ENCODE assay signal across 2 cellular contexts in genomic region chr10:75228834-75229233, GRCh38.
TF ChIP-seq lines count a peak whose summit lies in the region.

No MANE protein-coding gene starts in this region.

TF ChIP-seq in SK-N-SH, 30 proteins besides CTCF, POLR2A, EP300 and RAD21 (continued from another document):
- TF ChIP-seq USF2 (IDR thresholded peaks at IDR 0.05; ENCODE audit: borderline replicate concordance, low read depth, low read length) = no peak
- TF ChIP-seq MAX (IDR thresholded peaks at IDR 0.05; ENCODE audit: low read depth) = no peak

TF ChIP-seq in SK-N-SH treated with all-trans-retinoic acid at 6 μM for 48 hours, 23 proteins besides CTCF, POLR2A, EP300 and RAD21 (continued from another document):
- TF ChIP-seq PATZ1 (CRISPR knock-in tag; IDR thresholded peaks at IDR 0.05; ENCODE audit: borderline replicate concordance) (no peak), POU6F1 (CRISPR knock-in tag; IDR thresholded peaks at IDR 0.05; ENCODE audit: borderline replicate concordance, low read depth) (no peak), PPARA (CRISPR knock-in tag; IDR thresholded peaks at IDR 0.05; ENCODE audit: borderline replicate concordance) (no peak), TCF4 (CRISPR knock-in tag; IDR thresholded peaks at IDR 0.05; ENCODE audit: borderline replicate concordance) (no peak), BACH2 (CRISPR knock-in tag; IDR thresholded peaks at IDR 0.05; ENCODE audit: borderline replicate concordance) (no peak), ZNF8 (CRISPR knock-in tag; IDR thresholded peaks at IDR 0.05) (no peak)
